ENCODE assay signal across 9 cellular contexts in the genomic region with DNA sequence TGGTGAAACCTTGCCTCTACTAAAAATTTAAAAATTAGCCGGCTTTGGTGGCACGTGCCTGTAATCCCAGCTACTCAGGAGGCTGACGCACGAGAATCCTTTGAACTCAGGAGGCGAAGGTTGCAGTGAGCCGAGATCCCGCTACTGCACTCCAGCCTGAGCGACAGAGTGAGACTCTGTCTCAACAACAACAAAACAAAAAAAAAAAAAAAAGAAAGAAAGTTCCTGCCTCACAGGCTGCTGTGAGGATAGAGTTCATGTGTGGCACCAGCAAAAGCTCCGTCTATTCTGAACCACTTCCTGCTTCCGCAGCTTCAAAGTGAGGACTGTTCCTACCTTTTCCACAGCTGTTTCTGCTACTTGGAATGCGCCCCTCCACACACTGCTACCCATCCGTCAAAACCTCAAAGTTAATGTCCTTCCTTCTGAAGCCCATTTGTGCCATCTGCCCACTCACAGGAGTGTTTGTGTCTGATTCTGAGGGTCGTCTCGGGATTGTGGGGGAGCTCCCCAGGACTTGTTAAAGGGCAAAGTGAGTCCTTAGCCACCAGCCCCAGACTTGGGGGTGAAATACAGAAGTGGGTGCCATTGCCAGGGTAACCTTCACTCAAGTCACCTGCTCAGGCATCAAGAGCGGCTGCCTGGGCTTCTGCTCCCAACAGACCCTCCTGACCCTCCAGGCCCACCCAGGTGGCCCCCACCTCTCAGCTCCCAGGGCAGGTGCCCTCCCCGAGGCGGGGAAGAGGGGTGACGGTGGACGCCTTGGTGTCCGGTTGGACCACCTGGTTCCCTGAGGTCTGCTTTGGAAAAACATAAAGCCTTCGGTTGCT. TPM values are rescaled to one million over a fixed set of nuclear protein-coding genes. Genes with fewer than 3 reads are reported as not detected.
A peak's percentile ranks its signal among the peaks of the same experiment; 100 is the strongest.
DNase-seq lines count a peak whose midpoint lies in the region; ATAC-seq and TF ChIP-seq lines count a peak whose summit lies in the region.
"Had no signal": no experiment of that assay in that cellular context is flagged by ENCODE, and none has a peak within 500 bp of the region (broad histone marks: within the 10 kb centered on the region; RNA-seq: fewer than 3 reads in every experiment).

No MANE protein-coding gene starts in this region.

- H3K9me3 ChIP-seq in heart left ventricle = no peaks in the 10 kb centered on the region
- no peaks in the 10 kb centered on the region for H3K9me3 ChIP-seq in right atrium auricular region
- no peaks in the 10 kb centered on the region for H3K9me3 ChIP-seq in upper lobe of left lung

- TF ChIP-seq CTCF in heart left ventricle (IDR thresholded peaks at IDR 0.05) = no peak
- TF ChIP-seq CTCF in right atrium auricular region (IDR thresholded peaks at IDR 0.05) = no peak
- TF ChIP-seq CTCF in upper lobe of left lung (IDR thresholded peaks at IDR 0.05) = no peak

- ATAC-seq in heart left ventricle (no peak), upper lobe of left lung (ENCODE audit: low FRiP score in 2 of 2) (no peak), GM18502 (IDR thresholded peaks at IDR 0.05; ENCODE audit: poor library complexity, unreplicated experiment) (no peak)

- H3K4me1 ChIP-seq in heart left ventricle (peaks cover 0 to 54% (median 28%) of the 10 kb centered on the region in 12 donors), right atrium auricular region (peaks cover 0 to 44% of the 10 kb centered on the region in 2 donors), upper lobe of left lung (peaks cover 21 to 48% (median 39%) of the 10 kb centered on the region in 4 donors)

- peak overlapping the region in 7 of 12 donors; percentile 18 to 94 (median 63) for H3K27ac ChIP-seq in heart left ventricle
- H3K27ac ChIP-seq in right atrium auricular region = peak overlapping the region in 1 of 2 donors; percentile 31
- peak overlapping the region; percentile 51 to 88 (median 86) for H3K27ac ChIP-seq in upper lobe of left lung
- H3K27ac ChIP-seq: C4-2B had no signal

- H3K4me3 ChIP-seq in heart left ventricle (peak overlapping the region in 3 of 12 donors; percentile 17 to 94 (median 89)), right atrium auricular region (no peak overlapping the region), upper lobe of left lung (no peak overlapping the region)

- H3K36me3 ChIP-seq in heart left ventricle (peaks cover 0 to 14% (median 0%) of the 10 kb centered on the region in 9 donors), right atrium auricular region (no peaks in the 10 kb centered on the region), upper lobe of left lung (peaks cover 0 to 3% (median 0%) of the 10 kb centered on the region in 4 donors)

- 70 to 79% (median 78%) methylated on average over 20 to 21 of the region's 21 CpGs for WGBS in heart left ventricle, 4 donors
- WGBS in upper lobe of left lung, 2 donors = 66% methylated on average over 19 to 21 of the region's 21 CpGs

- H3K27me3 ChIP-seq in heart left ventricle (no peaks in the 10 kb centered on the region), right atrium auricular region (no peaks in the 10 kb centered on the region), upper lobe of left lung (no peaks in the 10 kb centered on the region)

- no peak for TF ChIP-seq EP300 in upper lobe of left lung (IDR thresholded peaks at IDR 0.05)

- intact Hi-C loops in heart left ventricle (cut with DNase I) = loop anchor here in 4 of 10 donors (2.0 to 10.0 kb wide), 4 partner anchors 48 to 160 kb away; partner anchors contain the start of gene FZR1 (in 1 of the 4)

- no peak for DNase-seq in heart left ventricle
- DNase-seq in right atrium auricular region (ENCODE audit: low spot score) = no peak
- DNase-seq in activated T-cell treated with anti-CD3 and anti-CD28 coated beads, Interleukin-2, amount 50 U/mL, for 48 hours = peak; percentile 47 to 48
- peak; percentile 73 for DNase-seq in kidney tubule cell (ENCODE audit: low spot score)
- DNase-seq in upper lobe of left lung = no peak
- DNase-seq in NCI-H1417 (lab: John Stamatoyannopoulos, UW) = no peak
- DNase-seq in superior temporal gyrus (ENCODE audit: extremely low spot score) = no peak

- TF ChIP-seq POLR2A in heart left ventricle (IDR thresholded peaks at IDR 0.05) (no peak), upper lobe of left lung (IDR thresholded peaks at IDR 0.05) (no peak)

RNA-seq across cellular contexts. Expression of gene MFSD12, which starts 2.9 kb away (rescaled TPM):
- total RNA-seq in heart left ventricle = 10 to 100 TPM; 15.7 to 62.8 (median 23.4) TPM
- 10 to 100 TPM; 19.0 to 51.8 TPM for polyA plus RNA-seq in heart left ventricle
- total RNA-seq in right atrium auricular region = 10 to 100 TPM; 15.8 to 35.4 TPM
- total RNA-seq in upper lobe of left lung = 100 to 1,000 TPM in 2 of 6 donors, 10 to 100 TPM in 4; 44.2 to 178 (median 96.0) TPM

RNA-seq across cellular contexts. Expression of gene TEKTIP1, which starts 15.5 kb away (rescaled TPM):
- total RNA-seq in heart left ventricle (1 to 10 TPM in 3 of 9 donors, under 1 TPM in 3, not detected in 3; 0.63 to 1.8 (median 0.93) TPM), right atrium auricular region (not detected), upper lobe of left lung (1 to 10 TPM in 3 of 6 donors, not detected in 3; 1.6 to 7.3 (median 6.2) TPM)
- polyA plus RNA-seq in heart left ventricle = not detected

RNA-seq across cellular contexts. Expression of gene HMG20B, which starts 18.3 kb away (rescaled TPM):
- total RNA-seq in heart left ventricle (10 to 100 TPM; 24.8 to 65.6 (median 35.4) TPM), right atrium auricular region (10 to 100 TPM; 51.8 to 52.5 TPM), upper lobe of left lung (100 to 1,000 TPM in 2 of 6 donors, 10 to 100 TPM in 4; 79.5 to 183 (median 85.9) TPM)
- polyA plus RNA-seq in heart left ventricle = 10 to 100 TPM; 48.8 to 68.6 TPM

RNA-seq across cellular contexts. Expression of gene GIPC3, which starts 30.8 kb away (rescaled TPM):
- total RNA-seq in heart left ventricle = 1 to 10 TPM in 8 of 9 donors, under 1 TPM in 1; 1.00 to 3.3 (median 2.1) TPM
- 1 to 10 TPM; 1.2 TPM for polyA plus RNA-seq in heart left ventricle
- 1 to 10 TPM in 1 of 2 donors, under 1 TPM in 1; 0.96 to 1.5 TPM for total RNA-seq in right atrium auricular region
- total RNA-seq in upper lobe of left lung = 1 to 10 TPM in 5 of 6 donors, under 1 TPM in 1; 0.91 to 5.2 (median 1.4) TPM

RNA-seq across cellular contexts. Expression of gene FZR1, which starts 48.4 kb away (rescaled TPM):
- total RNA-seq in heart left ventricle (10 to 100 TPM; 15.4 to 41.0 (median 26.4) TPM), right atrium auricular region (10 to 100 TPM; 20.6 to 21.7 TPM), upper lobe of left lung (100 to 1,000 TPM in 1 of 6 donors, 10 to 100 TPM in 5; 19.9 to 110 (median 37.5) TPM)
- 10 to 100 TPM; 13.9 to 23.5 TPM for polyA plus RNA-seq in heart left ventricle

Comparison
In these comparisons a context has a peak if more than half of its experiments do, and no peak if none do; other contexts are left out.
1. DNase-seq: peak in activated T-cell treated with anti-CD3 and anti-CD28 coated beads, Interleukin-2, amount 50 U/mL, for 48 hours (2 of 2) and kidney tubule cell (single experiment); none in heart left ventricle (0 of 5), right atrium auricular region (single experiment), upper lobe of left lung (0 of 2), NCI-H1417 (0 of 3) and superior temporal gyrus (single experiment).